8 cellular contexts compared by ENCODE assay signal in genomic region chr9:132241840-132242620, GRCh38.
DNase-seq lines count a peak whose midpoint lies in the region; TF ChIP-seq lines count a peak whose summit lies in the region.

No MANE protein-coding gene starts in this region.

- no peaks in the 10 kb centered on the region for H3K9me3 Mint-ChIP-seq in IgD-negative memory B cell

- peak overlapping the region; percentile 75 for H3K4me3 ChIP-seq in GM12865 (ENCODE audit: low read depth, low read length)
- peak overlapping the region; percentile 31 for H3K4me3 ChIP-seq in neuron (ENCODE audit: low read length)

- DNase-seq in GM12865 (ENCODE audit: low read depth): peak; percentile 59
- DNase-seq in activated CD4-positive, alpha-beta T cell treated with anti-CD3 and anti-CD28 coated beads, Interleukin-2, amount 50 U/mL, for 1 hour: peak; percentile 46
- peak; percentile 27 to 46 for DNase-seq in erythroblast (lab: John Stamatoyannopoulos, UW)
- DNase-seq in activated CD4-positive, CD25-positive, alpha-beta regulatory T cell treated with anti-CD3 and anti-CD28 coated beads, Interleukin-2, amount 50 U/mL, for 72 hours: no peak
- DNase-seq in COLO829 (ENCODE audit: low spot score): no peak
- DNase-seq in pons (ENCODE audit: low spot score): no peak

- no peaks in the 10 kb centered on the region for H3K36me3 ChIP-seq in neuron (ENCODE audit: insufficient read depth, low read length)

- no peaks in the 10 kb centered on the region for H3K36me3 Mint-ChIP-seq in IgD-negative memory B cell

- no peak for TF ChIP-seq POLR2A in erythroblast (IDR thresholded peaks at IDR 0.05; ENCODE audit: low read length)

- peaks cover 72% of the 10 kb centered on the region for H3K27me3 ChIP-seq in neuron (ENCODE audit: insufficient read depth, low read length)

- peaks cover 3 to 6% (median 6%) of the 10 kb centered on the region in 3 donors for H3K4me1 Mint-ChIP-seq in IgD-negative memory B cell

- peaks cover 10% of the 10 kb centered on the region for H3K27me3 Mint-ChIP-seq in IgD-negative memory B cell

- TF ChIP-seq CTCF in GM12865 (IDR thresholded peaks at IDR 0.05; ENCODE audit: insufficient read depth, low read depth, low read length, missing control alignments): no peak

- H3K4me3 Mint-ChIP-seq in IgD-negative memory B cell: peak overlapping the region; percentile 95 to 99 (median 97)

- H2AFZ ChIP-seq in neuron (ENCODE audit: low read depth, low read length): peak overlapping the region; percentile 8

- peak overlapping the region; percentile 78 to 95 (median 88) for H3K27ac Mint-ChIP-seq in IgD-negative memory B cell

- H3K4me1 ChIP-seq in neuron (ENCODE audit: insufficient read depth, low read length): peaks cover 19% of the 10 kb centered on the region

- peaks cover 2% of the 10 kb centered on the region for H3K9me3 ChIP-seq in neuron (ENCODE audit: low read length)

Comparison
In these comparisons a context has a peak if more than half of its experiments do, and no peak if none do; other contexts are left out.
1. DNase-seq: peak in GM12865 (single experiment), activated CD4-positive, alpha-beta T cell treated with anti-CD3 and anti-CD28 coated beads, Interleukin-2, amount 50 U/mL, for 1 hour (single experiment) and erythroblast (2 of 2); none in activated CD4-positive, CD25-positive, alpha-beta regulatory T cell treated with anti-CD3 and anti-CD28 coated beads, Interleukin-2, amount 50 U/mL, for 72 hours (single experiment), COLO829 (single experiment) and pons (single experiment).